In the genomic region with DNA sequence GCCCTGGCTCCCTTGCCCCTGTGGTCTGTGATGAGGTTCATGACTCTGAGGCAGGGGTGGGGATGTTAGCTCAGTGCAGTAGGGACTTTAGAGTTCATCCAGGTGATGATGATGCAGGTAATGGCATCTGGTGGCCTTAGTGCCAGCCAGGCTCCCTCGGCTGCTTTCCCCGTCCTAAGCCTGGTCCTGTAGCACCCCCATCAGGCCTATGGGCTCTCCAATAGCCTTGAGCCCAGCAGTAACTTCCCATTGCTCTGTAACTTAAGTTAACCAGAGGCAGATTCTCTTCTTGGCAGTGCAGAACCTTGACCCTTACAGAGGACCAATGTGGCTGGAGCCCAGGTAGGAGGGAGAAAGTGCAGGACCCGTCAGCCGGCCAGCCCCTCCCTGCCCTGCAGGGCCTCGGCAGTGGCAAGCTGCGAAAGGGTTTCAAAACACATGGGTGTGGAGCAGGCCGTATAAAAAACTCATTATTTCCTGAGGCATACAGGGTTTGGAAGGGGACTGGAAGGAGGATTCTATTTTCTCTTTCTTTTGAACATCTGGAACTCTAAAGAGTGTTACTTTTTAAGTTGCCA, we compare ENCODE assay signal across 13 cellular contexts.
A peak's percentile ranks its signal among the peaks of the same experiment; 100 is the strongest.
DNase-seq lines count a peak whose midpoint lies in the region; ATAC-seq, FAIRE-seq and TF ChIP-seq lines count a peak whose summit lies in the region.
"Had no signal": no experiment of that assay in that cellular context is flagged by ENCODE, and none has a peak within 500 bp of the region (broad histone marks: within the 10 kb centered on the region; RNA-seq: fewer than 3 reads in every experiment).

No MANE protein-coding gene starts in this region.

- no peak overlapping the region for H3K9ac ChIP-seq in IMR-90 (ENCODE audit: low read depth, low read length)
- no peak overlapping the region for H3K9ac ChIP-seq in K562 (ENCODE audit: insufficient read depth in 1 of 2, low read depth in 2 of 2, low read length in 2 of 2)
- H3K9ac ChIP-seq in neural cell (ENCODE audit: low read length), result peak overlapping the region; percentile 34

- H2BK120ac ChIP-seq in IMR-90 (ENCODE audit: low read depth, low read length), result no peak overlapping the region

- H4K8ac ChIP-seq in IMR-90 (ENCODE audit: low read depth in 2 of 2, low read length in 2 of 2), result no peak overlapping the region

- H3K9me2 ChIP-seq in neural cell (ENCODE audit: insufficient read depth, low read length), result no peaks in the 10 kb centered on the region

- POLR2A ChIA-PET in IMR-90 (lab: Charles Lee; ENCODE audit: unreplicated experiment), result no interaction called here
- POLR2A ChIA-PET in K562 (lab: Yijun Ruan, JAX), result no interaction called here

- TF ChIP-seq RAD21 in IMR-90 (IDR thresholded peaks at IDR 0.05; ENCODE audit: low read length) (peak; percentile 29; the same call in 1 of the 2 replicates), K562 (CRISPR knock-in tag; conservative IDR thresholded peaks at IDR 0.05 in 1 of 2, IDR thresholded peaks at IDR 0.05 in 1 of 2) (no peak), neural cell (conservative IDR thresholded peaks at IDR 0.05) (peak; percentile 66)

- DNase-seq in DMS 273 (lab: John Stamatoyannopoulos, UW; ENCODE audit: unreplicated experiment), result peak; percentile 26
- DNase-seq in DMS 273 treated with DMSO at 0.1 percent for 48 hours (lab: John Stamatoyannopoulos, UW), result no peak
- no peak for DNase-seq in IMR-90
- no peak for DNase-seq in K562 (ENCODE audit: extremely low read depth in 1 of 4, low spot score in 3 of 4)
- DNase-seq in SKM-1 (lab: John Stamatoyannopoulos, UW; ENCODE audit: unreplicated experiment), result no peak
- DNase-seq in activated CD4-positive, CD25-positive, alpha-beta regulatory T cell treated with anti-CD3 and anti-CD28 coated beads, Interleukin-2, amount 50 U/mL, for 72 hours, result no peak
- no peak for DNase-seq in activated CD8-positive, alpha-beta memory T cell treated with anti-CD3 and anti-CD28 coated beads for 24 hours
- DNase-seq: activated CD4-positive, alpha-beta T cell treated with anti-CD3 and anti-CD28 coated beads, Interleukin-2, amount 10 ng/mL, durations not matched to agents 7 days and 5 days; effector memory CD8-positive, alpha-beta T cell; NCI-H69; occipital lobe had no signal

- H4K20me1 ChIP-seq in IMR-90 (ENCODE audit: insufficient read depth, low read length), result no peaks in the 10 kb centered on the region
- 0 out of 2 replicates have a peak, but pooled peaks cover 2% of the 10 kb centered on the region for H4K20me1 ChIP-seq in K562 (replicated peaks; ENCODE audit: control insufficient read depth, insufficient read depth, low read length)
- H4K20me1 ChIP-seq in neural cell (ENCODE audit: insufficient read depth), result no peaks in the 10 kb centered on the region

- BruUV-seq in IMR-90 (replicated peaks; lab: Mats Ljungman, UMichigan) (no TSS peak), K562 (replicated peaks; lab: Mats Ljungman, UMichigan) (no TSS peak)

- H4K91ac ChIP-seq in IMR-90 (ENCODE audit: insufficient read depth, low read depth, low read length), result no peak overlapping the region

- in situ Hi-C loops in IMR-90 (cut with MboI; ENCODE audit: low sequenced_read_pairs), result no loop called here
- in situ Hi-C loops in K562 (cut with MboI), result no loop called here

- no peak overlapping the region for H3K56ac ChIP-seq in IMR-90 (ENCODE audit: extremely low read depth, insufficient read depth, low read length)

- H2AFZ ChIP-seq in IMR-90 (replicated peaks; ENCODE audit: low read length, poor library complexity) (no peak overlapping the region), K562 (ENCODE audit: low read depth, low read length) (no peak overlapping the region), neural cell (ENCODE audit: low read depth, low read length) (no peak overlapping the region)

- H3K18ac ChIP-seq in IMR-90 (ENCODE audit: low read depth, low read length), result no peak overlapping the region

- no peaks in the 10 kb centered on the region for H3K79me1 ChIP-seq in IMR-90 (ENCODE audit: low read depth in 1 of 2, low read length in 2 of 2)

- FAIRE-seq in K562 (lab: Jason Lieb, UNC), result no peak

- no peak overlapping the region for H4K5ac ChIP-seq in IMR-90 (ENCODE audit: low read depth, low read length)

- H3K27me3 ChIP-seq in IMR-90 (ENCODE audit: control insufficient read depth, insufficient read depth, low read length) (no peaks in the 10 kb centered on the region), K562 (ENCODE audit: control insufficient read depth in 2 of 2, insufficient read depth in 2 of 2, low read length in 2 of 2) (no peaks in the 10 kb centered on the region; a peak in 1 of 5 replicates), neural cell (ENCODE audit: insufficient read depth, low read depth, low read length) (no peaks in the 10 kb centered on the region)

- H3K4me3 ChIP-seq in IMR-90 (ENCODE audit: insufficient read depth, low read depth, low read length), result no peak overlapping the region
- no peak overlapping the region for H3K4me3 ChIP-seq in K562
- H3K4me3 ChIP-seq in neural cell (ENCODE audit: low read length), result peak overlapping the region; percentile 32

- 73% methylated on average over 3 of the region's 7 CpGs; no CpG with 5 or more reads in 1 of the 2 experiments for WGBS in IMR-90 (ENCODE audit: extremely low coverage in 2 of 2, insufficient read length in 1 of 2), 2 experiments
- 0% methylated on average over 7 of the region's 7 CpGs for WGBS in K562 (ENCODE audit: insufficient coverage, low coverage, missing lambda C conversion rate)

- no peak for TF ChIP-seq EP300 in K562 (IDR thresholded peaks at IDR 0.05; ENCODE audit: low read length)
- no peak for TF ChIP-seq EP300 in neural cell (conservative IDR thresholded peaks at IDR 0.05; ENCODE audit: poor library complexity, severe bottlenecking)

- dilution Hi-C loops in IMR-90 (cut with HindIII; ENCODE audit: low sequenced_read_pairs, unreplicated experiment), result no loop called here

- intact Hi-C loops in IMR-90 (cut with micrococcal nuclease), result no loop called here
- intact Hi-C loops in K562 (cut with micrococcal nuclease), result no loop called here

- TF ChIP-seq POLR2A in IMR-90 (IDR thresholded peaks at IDR 0.05; ENCODE audit: low read depth, low read length), result no peak
- no peak for TF ChIP-seq POLR2A in K562 (conservative IDR thresholded peaks at IDR 0.05)

- no peak overlapping the region for H3K23ac ChIP-seq in IMR-90 (ENCODE audit: low read depth, low read length)

- ATAC-seq in IMR-90 (ENCODE audit: low read depth) (no peak), K562 (no peak)
- ATAC-seq: effector memory CD8-positive, alpha-beta T cell had no signal

- no peaks in the 10 kb centered on the region for H3K4me1 ChIP-seq in IMR-90 (ENCODE audit: control insufficient read depth, insufficient read depth, low read length)
- H3K4me1 ChIP-seq in K562 (replicated peaks in 1 of 2; ENCODE audit: control insufficient read depth in 2 of 2, insufficient read depth in 2 of 2, low read length in 2 of 2), result no peaks in the 10 kb centered on the region

- H3F3A ChIP-seq in neural cell (ENCODE audit: insufficient read depth, low read length, poor library complexity, severe bottlenecking), result no peaks in the 10 kb centered on the region

- H3K9me3 ChIP-seq in IMR-90 (ENCODE audit: control insufficient read depth, insufficient read depth, low read length) (peaks cover 11% of the 10 kb centered on the region), K562 (replicated peaks; ENCODE audit: control insufficient read depth, insufficient read depth, low read depth, low read length) (no peaks in the 10 kb centered on the region), neural cell (ENCODE audit: low read length) (no peaks in the 10 kb centered on the region)

- H3K9me1 ChIP-seq in IMR-90 (ENCODE audit: insufficient read depth, low read length) (no peaks in the 10 kb centered on the region), K562 (ENCODE audit: control insufficient read depth, insufficient read depth, low read length) (no peaks in the 10 kb centered on the region)

- no peak overlapping the region for H3K4ac ChIP-seq in IMR-90 (ENCODE audit: low read depth, low read length)

- H3K27ac ChIP-seq in IMR-90 (ENCODE audit: insufficient read depth, low read length) (no peak overlapping the region), K562 (ENCODE audit: extremely low read depth, low read depth, low read length) (no peak overlapping the region), neural cell (ENCODE audit: low read length) (peak overlapping the region; percentile 74)
- H3K27ac ChIP-seq: 22Rv1 had no signal

- H3K4me2 ChIP-seq in IMR-90 (ENCODE audit: low read depth, low read length) (no peak overlapping the region), K562 (ENCODE audit: insufficient read depth, low read length) (no peak overlapping the region), neural cell (ENCODE audit: low read length) (no peak overlapping the region)

- H2AK9ac ChIP-seq in IMR-90 (replicated peaks; ENCODE audit: low read depth, low read length, poor library complexity), result no peak overlapping the region

- H2BK5ac ChIP-seq in IMR-90 (ENCODE audit: low read depth, low read length, poor library complexity, severe bottlenecking), result no peak overlapping the region

- H3K14ac ChIP-seq in IMR-90 (replicated peaks; ENCODE audit: low read depth, low read length), result no peak overlapping the region

- H3K36me3 ChIP-seq in IMR-90 (ENCODE audit: control insufficient read depth, insufficient read depth, low read length) (no peaks in the 10 kb centered on the region), K562 (ENCODE audit: control insufficient read depth, insufficient read depth, low read length) (no peaks in the 10 kb centered on the region), neural cell (ENCODE audit: insufficient read depth, low read length) (no peaks in the 10 kb centered on the region)

- CTCF ChIA-PET in IMR-90 (lab: Yijun Ruan, JAX), result no interaction called here
- CTCF ChIA-PET in K562 (lab: Yijun Ruan, JAX; ENCODE audit: low intra/inter-chr PET ratio), result no interaction called here

- H3K79me2 ChIP-seq in K562 (ENCODE audit: control insufficient read depth, insufficient read depth, low read length) (no peaks in the 10 kb centered on the region), neural cell (replicated peaks; ENCODE audit: insufficient read depth, low read length) (no peaks in the 10 kb centered on the region)

- H2AK5ac ChIP-seq in IMR-90 (ENCODE audit: low read depth, low read length), result no peak overlapping the region

- H2BK15ac ChIP-seq in IMR-90 (ENCODE audit: low read depth, low read length), result no peak overlapping the region

- TF ChIP-seq CTCF in IMR-90 (conservative IDR thresholded peaks at IDR 0.05; ENCODE audit: low read depth, low read length), result no peak
- peak; percentile 23 to 39 (median 27); a peak in 3 of 6 replicates for TF ChIP-seq CTCF in K562 (IDR thresholded peaks at IDR 0.05 in 2 of 3, conservative IDR thresholded peaks at IDR 0.05 in 1 of 3; ENCODE audit: insufficient read depth in 2 of 3, low read depth in 1 of 3, low read length in 3 of 3)
- TF ChIP-seq CTCF in neural cell (IDR thresholded peaks at IDR 0.05; ENCODE audit: poor library complexity, severe bottlenecking), result peak; percentile 60

- H2BK20ac ChIP-seq in IMR-90 (ENCODE audit: low read depth, low read length), result no peak overlapping the region

TF ChIP-seq in IMR-90, 13 proteins besides CTCF, POLR2A, EP300 and RAD21 (continues in another document):
- no peak for TF ChIP-seq RFX5 (IDR thresholded peaks at IDR 0.05; ENCODE audit: low read depth, low read length)

TF ChIP-seq in K562, 482 proteins besides CTCF, POLR2A, EP300 and RAD21 (continues in another document):
- no peak for TF ChIP-seq NELFE (IDR thresholded peaks at IDR 0.05; ENCODE audit: insufficient read depth, insufficient read length)

TF ChIP-seq in neural cell, 6 proteins besides CTCF, POLR2A, EP300 and RAD21 (continues in another document):
- peak; percentile 63 for TF ChIP-seq SMC3 (conservative IDR thresholded peaks at IDR 0.05; ENCODE audit: poor library complexity)
